In the genomic region with DNA sequence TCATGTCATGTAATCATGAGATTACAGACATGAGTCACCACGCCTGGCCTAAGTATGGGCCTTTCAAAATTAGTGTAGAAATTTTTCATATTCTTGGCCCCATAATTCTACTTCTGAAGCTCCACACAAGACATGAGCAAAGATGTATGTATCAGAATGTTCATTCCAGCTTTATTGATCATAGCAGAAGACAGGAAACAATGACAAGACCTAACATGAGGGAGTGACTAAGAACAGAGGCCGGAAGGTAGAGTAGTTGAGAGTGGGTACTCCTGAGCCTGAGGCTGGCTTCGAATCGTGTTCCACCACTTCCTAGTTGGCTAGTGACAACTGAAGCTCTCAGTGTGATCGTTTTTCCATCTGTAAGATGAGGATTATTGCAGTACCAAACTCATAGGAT, we compare ENCODE assay signal across 21 cellular contexts.
DNase-seq lines count a peak whose midpoint lies in the region; ATAC-seq, FAIRE-seq and TF ChIP-seq lines count a peak whose summit lies in the region.
"Had no signal": no experiment of that assay in that cellular context is flagged by ENCODE, and none has a peak within 500 bp of the region (broad histone marks: within the 10 kb centered on the region; RNA-seq: fewer than 3 reads in every experiment).

No MANE protein-coding gene starts in this region.

- ATAC-seq in IMR-90 (ENCODE audit: low read depth), result no peak
- peak; percentile 97 for ATAC-seq in foreskin keratinocyte
- no peak for ATAC-seq in GM21619 (IDR thresholded peaks at IDR 0.05; ENCODE audit: unreplicated experiment)
- ATAC-seq: GM12878 had no signal

- peak overlapping the region; percentile 45 for H2AK9ac ChIP-seq in IMR-90 (replicated peaks; ENCODE audit: low read depth, low read length, poor library complexity)

- no peaks in the 10 kb centered on the region for H3K79me1 ChIP-seq in IMR-90 (ENCODE audit: low read depth in 1 of 2, low read length in 2 of 2)

- no TSS peak for BruUV-seq in IMR-90 (replicated peaks; lab: Mats Ljungman, UMichigan)

- TF ChIP-seq CTCF in IMR-90 (conservative IDR thresholded peaks at IDR 0.05; ENCODE audit: low read depth, low read length) (no peak), bronchial epithelial cell (IDR thresholded peaks at IDR 0.05; ENCODE audit: insufficient read depth, low read length, severe bottlenecking) (no peak), foreskin keratinocyte (conservative IDR thresholded peaks at IDR 0.05) (no peak), hepatocyte (IDR thresholded peaks at IDR 0.05; ENCODE audit: poor library complexity) (no peak)

- H3K18ac ChIP-seq in IMR-90 (ENCODE audit: low read depth, low read length), result no peak overlapping the region

- H3K4ac ChIP-seq in IMR-90 (ENCODE audit: low read depth, low read length), result no peak overlapping the region

- H3K9ac ChIP-seq in IMR-90 (ENCODE audit: low read depth, low read length), result no peak overlapping the region
- H3K9ac ChIP-seq: GM23248, KMS-11 had no signal

- POLR2A ChIA-PET in IMR-90 (lab: Charles Lee; ENCODE audit: unreplicated experiment), result no interaction called here

- H2AFZ ChIP-seq in IMR-90 (replicated peaks; ENCODE audit: low read length, poor library complexity), result no peak overlapping the region
- no peak overlapping the region for H2AFZ ChIP-seq in hepatocyte
- H2AFZ ChIP-seq: GM23248 had no signal

- FAIRE-seq in bronchial epithelial cell (lab: Jason Lieb, UNC), result no peak
- FAIRE-seq: GM12878 had no signal

- H2BK5ac ChIP-seq in IMR-90 (ENCODE audit: low read depth, low read length, poor library complexity, severe bottlenecking), result no peak overlapping the region

- H3K4me3 ChIP-seq in IMR-90 (ENCODE audit: insufficient read depth, low read depth, low read length) (no peak overlapping the region), bronchial epithelial cell (ENCODE audit: low read depth, low read length) (no peak overlapping the region), hepatocyte (no peak overlapping the region)
- H3K4me3 ChIP-seq: GM12878, GM23248, HAP-1 had no signal

- no peak overlapping the region for H4K5ac ChIP-seq in IMR-90 (ENCODE audit: low read depth, low read length)

- TF ChIP-seq POLR2A in IMR-90 (IDR thresholded peaks at IDR 0.05; ENCODE audit: low read depth, low read length), result no peak

- no peaks in the 10 kb centered on the region for H4K20me1 ChIP-seq in IMR-90 (ENCODE audit: insufficient read depth, low read length)
- H4K20me1 ChIP-seq in hepatocyte (ENCODE audit: insufficient read depth, poor library complexity, severe bottlenecking), result no peaks in the 10 kb centered on the region

- H3K27ac ChIP-seq in IMR-90 (ENCODE audit: insufficient read depth, low read length) (no peak overlapping the region), foreskin keratinocyte (no peak overlapping the region), hepatocyte (no peak overlapping the region)
- H3K27ac ChIP-seq: GM23248, KMS-11 had no signal

- no peak overlapping the region for H3K56ac ChIP-seq in IMR-90 (ENCODE audit: extremely low read depth, insufficient read depth, low read length)

- no peak overlapping the region for H3K14ac ChIP-seq in IMR-90 (replicated peaks; ENCODE audit: low read depth, low read length)

- H2BK15ac ChIP-seq in IMR-90 (ENCODE audit: low read depth, low read length), result no peak overlapping the region

- H3K23ac ChIP-seq in IMR-90 (ENCODE audit: low read depth, low read length), result no peak overlapping the region

- CTCF ChIA-PET in IMR-90 (lab: Yijun Ruan, JAX), result interaction anchor here (1.3 to 1.4 kb wide), 2 partner anchors 9 to 124 kb away, joined by 6 to 7 read pairs; no protein-coding TSS in a partner anchor

- peaks cover 13% of the 10 kb centered on the region for H3K9me1 ChIP-seq in IMR-90 (ENCODE audit: insufficient read depth, low read length)

- no peaks in the 10 kb centered on the region for H3K4me1 ChIP-seq in IMR-90 (ENCODE audit: control insufficient read depth, insufficient read depth, low read length)
- H3K4me1 ChIP-seq in foreskin keratinocyte, result peaks cover 10% of the 10 kb centered on the region
- H3K4me1 ChIP-seq in hepatocyte (ENCODE audit: insufficient read depth), result no peaks in the 10 kb centered on the region

- in situ Hi-C loops in IMR-90 (cut with MboI; ENCODE audit: low sequenced_read_pairs), result no loop called here

- TF ChIP-seq RAD21 in IMR-90 (IDR thresholded peaks at IDR 0.05; ENCODE audit: low read length), result no peak

- H3K36me3 ChIP-seq in IMR-90 (ENCODE audit: control insufficient read depth, insufficient read depth, low read length) (peaks cover 28% of the 10 kb centered on the region), bronchial epithelial cell (ENCODE audit: control insufficient read depth, insufficient read depth, low read length) (no peaks in the 10 kb centered on the region), hepatocyte (replicated peaks; ENCODE audit: insufficient read depth, low read depth) (no peaks in the 10 kb centered on the region)
- H3K36me3 ChIP-seq: HAP-1 had no signal

- no peak overlapping the region for H2BK20ac ChIP-seq in IMR-90 (ENCODE audit: low read depth, low read length)

- no peak overlapping the region for H2AK5ac ChIP-seq in IMR-90 (ENCODE audit: low read depth, low read length)

- no peaks in the 10 kb centered on the region for H3K79me2 ChIP-seq in hepatocyte

- H4K8ac ChIP-seq in IMR-90 (ENCODE audit: low read depth in 2 of 2, low read length in 2 of 2), result no peak overlapping the region

- no peak overlapping the region for H2BK120ac ChIP-seq in IMR-90 (ENCODE audit: low read depth, low read length)

- no peaks in the 10 kb centered on the region for H3K9me2 ChIP-seq in hepatocyte (replicated peaks; ENCODE audit: insufficient read depth)

- no peaks in the 10 kb centered on the region for H3K9me3 ChIP-seq in IMR-90 (ENCODE audit: control insufficient read depth, insufficient read depth, low read length)
- no peaks in the 10 kb centered on the region for H3K9me3 ChIP-seq in hepatocyte (ENCODE audit: low read depth)
- H3K9me3 ChIP-seq: HAP-1 had no signal

- no CpG with 5 or more reads among the region's 5 CpGs for WGBS in IMR-90 (ENCODE audit: extremely low coverage in 2 of 2, insufficient read length in 1 of 2), 2 experiments
- 92% methylated on average over 5 of the region's 5 CpGs for WGBS in hepatocyte (ENCODE audit: low lambda C conversion rate, missing lambda C conversion rate)

- dilution Hi-C loops in IMR-90 (cut with HindIII; ENCODE audit: low sequenced_read_pairs, unreplicated experiment), result no loop called here

- intact Hi-C loops in IMR-90 (cut with micrococcal nuclease), result no loop called here

- DNase-seq in ELR (ENCODE audit: low read depth) (peak; percentile 62), IMR-90 (no peak), bronchial epithelial cell (ENCODE audit: low read depth) (peak; percentile 99), foreskin keratinocyte (peak; percentile 85 to 95), hepatocyte (ENCODE audit: low spot score) (no peak), kidney glomerular epithelial cell (lab: John Stamatoyannopoulos, UW) (no peak)
- DNase-seq: CD4-positive, alpha-beta T cell; COR-L47; DMS 273 treated with DMSO at 0.1 percent for 48 hours; DMS79 treated with DMSO at 0.1 percent for 48 hours; GM23248; NCI-H1105; NCI-H2029 treated with DMSO at 0.1 percent for 48 hours; NCI-H226; NCI-H510A treated with DMSO at 0.1 percent for 48 hours; NCI-H748 treated with DMSO at 0.1 percent for 48 hours; Right ventricle myocardium superior had no signal

- H3K4me2 ChIP-seq in IMR-90 (ENCODE audit: low read depth, low read length) (no peak overlapping the region), hepatocyte (no peak overlapping the region)
- H3K4me2 ChIP-seq: KMS-11 had no signal

- H3K27me3 ChIP-seq in IMR-90 (ENCODE audit: control insufficient read depth, insufficient read depth, low read length) (no peaks in the 10 kb centered on the region), bronchial epithelial cell (ENCODE audit: control insufficient read depth, insufficient read depth, low read length) (no peaks in the 10 kb centered on the region), foreskin keratinocyte (no peaks in the 10 kb centered on the region), hepatocyte (no peaks in the 10 kb centered on the region)

- no peak overlapping the region for H4K91ac ChIP-seq in IMR-90 (ENCODE audit: insufficient read depth, low read depth, low read length)

TF ChIP-seq in IMR-90, 13 proteins besides CTCF, POLR2A, EP300 and RAD21:
- no peak for TF ChIP-seq RFX5 (IDR thresholded peaks at IDR 0.05; ENCODE audit: low read depth, low read length)

Comparison
In these comparisons a context has a peak if more than half of its experiments do, and no peak if none do; other contexts are left out.
1. DNase-seq: peak in ELR (single experiment), bronchial epithelial cell (single experiment) and foreskin keratinocyte (2 of 2); none in IMR-90 (single experiment), hepatocyte (single experiment) and kidney glomerular epithelial cell (single experiment).